In the genomic region with DNA sequence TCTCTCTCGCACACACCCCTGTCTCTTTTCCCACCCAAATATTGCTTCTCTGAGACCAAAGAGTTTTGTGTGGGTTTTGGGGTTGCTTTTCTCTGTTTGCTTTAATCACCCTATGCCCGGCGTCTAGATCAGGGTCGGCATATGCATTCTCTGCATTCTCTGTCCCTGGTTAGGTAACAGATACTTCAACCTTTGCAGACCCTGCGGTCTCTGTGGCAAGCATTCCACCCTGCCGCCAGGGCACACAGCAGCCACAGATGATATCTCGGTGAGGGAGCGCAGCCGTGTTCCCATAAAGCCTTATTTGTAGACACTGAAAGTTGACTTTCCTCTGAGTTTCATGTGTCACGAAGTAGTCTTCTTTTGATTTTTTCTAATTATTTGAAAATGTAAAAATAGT, we compare ENCODE assay signal across 26 cellular contexts.
"Had no signal": no experiment of that assay in that cellular context is flagged by ENCODE, and none has a peak within 500 bp of the region (broad histone marks: within the 10 kb centered on the region; RNA-seq: fewer than 3 reads in every experiment).

No MANE protein-coding gene starts in this region.

- H3K4me1 Mint-ChIP-seq: endodermal cell had no signal

- DNase-seq: colonic mucosa; effector CD8-positive, alpha-beta T cell; endodermal cell; foreskin keratinocyte; glutamatergic neuron; heart right ventricle; hippocampal formation; left cardiac atrium; left lung; lower lobe of right lung; natural killer cell; right lobe of liver; stimulated activated CD4-positive, alpha-beta T cell treated with anti-CD3 and anti-CD28 coated beads, Interleukin-2, amount 100 ng/mL, for 24 hours; stimulated activated CD4-positive, alpha-beta T cell treated with anti-CD3 and anti-CD28 coated beads, Interleukin-4, amount 100 ng/mL, for 24 hours; stimulated activated naive CD4-positive, alpha-beta T cell treated with Interleukin-2 at 50 U/mL for 16 hours; stomach; thyroid gland; trophoblast cell; uterus had no signal

- H3K4me3 Mint-ChIP-seq: dendritic cell treated with granulocyte-macrophage colony-stimulating factor and Interleukin-4, amounts not matched to agents 40 ng/mL and 50 ng/mL, for 4 days; endodermal cell; natural killer cell; stimulated activated effector memory CD8-positive, alpha-beta T cell treated with anti-CD3 and anti-CD28 coated beads, Interleukin-12 subunit alpha, Interleukin-12 subunit beta, amount 100 ng/mL, for 72 hours had no signal

- ATAC-seq: foreskin keratinocyte; heart right ventricle; left cardiac atrium; left lung; lower lobe of right lung; natural killer cell; right lobe of liver; stimulated activated effector memory CD8-positive, alpha-beta T cell treated with anti-CD3 and anti-CD28 coated beads, Interleukin-12 subunit alpha, Interleukin-12 subunit beta, amount 100 ng/mL, for 72 hours had no signal

- H2AFZ ChIP-seq: parathyroid adenoma had no signal

- H3K9me3 ChIP-seq: colonic mucosa, esophagus muscularis mucosa, heart right ventricle, left lung, lower lobe of right lung, neutrophil, right lobe of liver, stomach, thyroid gland, uterus had no signal

- H3K79me2 ChIP-seq: parathyroid adenoma had no signal

- H3K27me3 ChIP-seq: colonic mucosa, foreskin keratinocyte, neutrophil, right lobe of liver, thyroid gland, uterus had no signal

- H3K27ac ChIP-seq: colonic mucosa, esophagus muscularis mucosa, foreskin keratinocyte, heart right ventricle, left lung, lower lobe of right lung, neutrophil, parathyroid adenoma, right lobe of liver, stomach, thyroid gland, uterus had no signal

- H3K9ac ChIP-seq: parathyroid adenoma had no signal

- H3K36me3 Mint-ChIP-seq: natural killer cell had no signal

- H3K4me1 ChIP-seq: colonic mucosa, esophagus muscularis mucosa, foreskin keratinocyte, heart right ventricle, left lung, lower lobe of right lung, parathyroid adenoma, right lobe of liver, stomach, thyroid gland, uterus had no signal

- H3K4me3 ChIP-seq: colonic mucosa, esophagus muscularis mucosa, heart right ventricle, left lung, lower lobe of right lung, right lobe of liver, smooth muscle cell, stomach, thyroid gland, uterus had no signal

- H3K4me2 ChIP-seq: smooth muscle cell had no signal

- H3K36me3 ChIP-seq: colonic mucosa, esophagus muscularis mucosa, heart right ventricle, left lung, lower lobe of right lung, neutrophil, right lobe of liver, stomach, thyroid gland, uterus had no signal

- H3K27ac Mint-ChIP-seq: dendritic cell treated with granulocyte-macrophage colony-stimulating factor and Interleukin-4, amounts not matched to agents 40 ng/mL and 50 ng/mL, for 4 days; endodermal cell; natural killer cell; progenitor cell of endocrine pancreas; stimulated activated effector memory CD8-positive, alpha-beta T cell treated with anti-CD3 and anti-CD28 coated beads, Interleukin-12 subunit alpha, Interleukin-12 subunit beta, amount 100 ng/mL, for 72 hours had no signal
